Comparison of ENCODE assay signal across 6 cellular contexts in genomic region chr16:5073771-5074170, GRCh38. TPM values are rescaled to one million over a fixed set of nuclear protein-coding genes. Genes with fewer than 3 reads are reported as not detected.
"Had no signal": no experiment of that assay in that cellular context is flagged by ENCODE, and none has a peak within 500 bp of the region (broad histone marks: within the 10 kb centered on the region; RNA-seq: fewer than 3 reads in every experiment).

No MANE protein-coding gene starts in this region.

RNA-seq across cellular contexts. Expression of gene C16orf89, which starts 8.0 kb away (rescaled TPM):
- total RNA-seq: naive thymus-derived CD4-positive, alpha-beta T cell; natural killer cell; osteoblast; pulmonary artery endothelial cell; smooth muscle cell had no signal
- polyA plus RNA-seq: naive thymus-derived CD4-positive, alpha-beta T cell; neural cell; smooth muscle cell had no signal
